ENCODE assay signal across 9 cellular contexts in the genomic region with DNA sequence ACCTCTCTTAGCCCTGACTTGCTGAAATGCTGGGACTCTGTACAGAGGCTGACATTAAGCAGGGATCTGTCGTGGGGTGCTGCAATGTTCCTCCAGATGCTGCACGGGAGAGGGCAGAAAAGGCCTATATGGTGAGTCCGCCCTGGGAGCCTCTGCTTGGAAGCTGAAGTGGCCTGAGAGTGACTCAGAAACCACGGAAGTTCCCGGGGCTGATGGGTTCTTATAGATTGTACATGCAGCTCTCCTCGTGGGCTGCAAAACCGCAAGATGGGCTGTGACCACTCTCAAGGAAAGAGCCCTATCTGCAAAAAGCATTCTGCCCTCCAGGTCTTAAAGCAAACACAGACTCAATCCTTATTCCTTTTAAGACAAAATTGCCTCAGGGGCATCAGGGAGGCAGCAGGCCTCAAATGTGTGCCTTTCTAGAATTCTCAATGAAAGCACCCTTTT. TPM values are rescaled to one million over a fixed set of nuclear protein-coding genes. Genes with fewer than 3 reads are reported as not detected.
A peak's percentile ranks its signal among the peaks of the same experiment; 100 is the strongest.
DNase-seq lines count a peak whose midpoint lies in the region; ATAC-seq and TF ChIP-seq lines count a peak whose summit lies in the region.
"Had no signal": no experiment of that assay in that cellular context is flagged by ENCODE, and none has a peak within 500 bp of the region (broad histone marks: within the 10 kb centered on the region; RNA-seq: fewer than 3 reads in every experiment).

No MANE protein-coding gene starts in this region.

- DNase-seq in AG09309 (ENCODE audit: low read depth): peak; percentile 50
- peak; percentile 87 for DNase-seq in HFFc6
- peak; percentile 52 for DNase-seq in T-helper 2 cell treated with Interferon-gamma antibody and Interleukin-4, amounts not matched to agents 5 μg/mL and 100 μg/mL, for 36 hours (ENCODE audit: low spot score)
- DNase-seq in hepatic stellate cell (ENCODE audit: low spot score): peak; percentile 44
- DNase-seq in nephron progenitor cell: no peak
- no peak for DNase-seq in GM20000 (ENCODE audit: low spot score)

- ATAC-seq in HG02852 (IDR thresholded peaks at IDR 0.05; ENCODE audit: unreplicated experiment) (no peak), GM21576 (IDR thresholded peaks at IDR 0.05; ENCODE audit: unreplicated experiment) (no peak)
- ATAC-seq: heart left ventricle had no signal

- H3K27ac Mint-ChIP-seq in HFFc6 (peak overlapping the region; percentile 72), nephron progenitor cell (no peak overlapping the region)
- H3K27ac Mint-ChIP-seq in T-helper 2 cell treated with Interferon-gamma antibody and Interleukin-4, amounts not matched to agents 5 μg/mL and 100 μg/mL, for 36 hours: no peak overlapping the region

- H3K4me1 Mint-ChIP-seq in HFFc6 (ENCODE audit: low read depth): peaks cover 41% of the 10 kb centered on the region
- peaks cover 8% of the 10 kb centered on the region for H3K4me1 Mint-ChIP-seq in T-helper 2 cell treated with Interferon-gamma antibody and Interleukin-4, amounts not matched to agents 5 μg/mL and 100 μg/mL, for 36 hours (ENCODE audit: low read depth)
- peaks cover 1% of the 10 kb centered on the region for H3K4me1 Mint-ChIP-seq in nephron progenitor cell

- TF ChIP-seq CTCF in AG09309 (IDR thresholded peaks at IDR 0.05; ENCODE audit: control insufficient read depth, insufficient read depth, low read depth, low read length, missing control alignments): no peak
- no peak for TF ChIP-seq CTCF in HFFc6 (IDR thresholded peaks at IDR 0.05)
- TF ChIP-seq CTCF in nephron progenitor cell (IDR thresholded peaks at IDR 0.05): no peak
- TF ChIP-seq CTCF in GM20000 (IDR thresholded peaks at IDR 0.05; ENCODE audit: extremely low read depth, missing control alignments): no peak

- no peak overlapping the region for H3K4me3 ChIP-seq in AG09309 (ENCODE audit: control insufficient read depth, low read depth, low read length)
- H3K4me3 ChIP-seq: heart left ventricle had no signal

- no peak overlapping the region for H3K4me3 Mint-ChIP-seq in HFFc6
- H3K4me3 Mint-ChIP-seq in T-helper 2 cell treated with Interferon-gamma antibody and Interleukin-4, amounts not matched to agents 5 μg/mL and 100 μg/mL, for 36 hours: no peak overlapping the region
- H3K4me3 Mint-ChIP-seq in nephron progenitor cell: no peak overlapping the region

- H3K36me3 Mint-ChIP-seq in HFFc6 (ENCODE audit: low read depth) (no peaks in the 10 kb centered on the region), nephron progenitor cell (ENCODE audit: low read depth) (no peaks in the 10 kb centered on the region)
- no peaks in the 10 kb centered on the region for H3K36me3 Mint-ChIP-seq in T-helper 2 cell treated with Interferon-gamma antibody and Interleukin-4, amounts not matched to agents 5 μg/mL and 100 μg/mL, for 36 hours (ENCODE audit: low read depth)

- no peaks in the 10 kb centered on the region for H3K9me3 Mint-ChIP-seq in HFFc6
- H3K9me3 Mint-ChIP-seq in T-helper 2 cell treated with Interferon-gamma antibody and Interleukin-4, amounts not matched to agents 5 μg/mL and 100 μg/mL, for 36 hours: no peaks in the 10 kb centered on the region
- no peaks in the 10 kb centered on the region for H3K9me3 Mint-ChIP-seq in nephron progenitor cell

- H3K27me3 Mint-ChIP-seq in HFFc6 (ENCODE audit: insufficient read depth) (peaks cover 9% of the 10 kb centered on the region), nephron progenitor cell (ENCODE audit: low read depth, poor library complexity) (peaks cover 46% of the 10 kb centered on the region)
- H3K27me3 Mint-ChIP-seq in T-helper 2 cell treated with Interferon-gamma antibody and Interleukin-4, amounts not matched to agents 5 μg/mL and 100 μg/mL, for 36 hours (ENCODE audit: low read depth): no peaks in the 10 kb centered on the region

RNA-seq across cellular contexts. Expression of a gene that starts 5.8 kb away (rescaled TPM):
- 10 to 100 TPM in 4 of 6 experiments, 1 to 10 TPM in 2; 2.1 to 18.7 (median 15.8) TPM for total RNA-seq in HFFc6 (2021; fragmentation: NEBNext Ultra II Directional; extraction: Animal tissue kit (Norgen Biotek cat#: 25700))

RNA-seq across cellular contexts. Expression of a gene that starts 27.6 kb away (rescaled TPM):
- under 1 TPM; 0.09 to 0.66 (median 0.35) TPM for total RNA-seq in HFFc6 (2021; fragmentation: NEBNext Ultra II Directional; extraction: Animal tissue kit (Norgen Biotek cat#: 25700))

RNA-seq across cellular contexts. Expression of a gene that starts 42.3 kb away (rescaled TPM):
- total RNA-seq in HFFc6 (2021; fragmentation: NEBNext Ultra II Directional; extraction: Animal tissue kit (Norgen Biotek cat#: 25700)): not detected

RNA-seq across cellular contexts. Expression of a gene that starts 51.8 kb away (rescaled TPM):
- not detected for total RNA-seq in HFFc6 (2021; fragmentation: NEBNext Ultra II Directional; extraction: Animal tissue kit (Norgen Biotek cat#: 25700))
- total RNA-seq: heart left ventricle had no signal

Comparison
In these comparisons a context has a peak if more than half of its experiments do, and no peak if none do; other contexts are left out.
1. DNase-seq: peak in AG09309 (single experiment), HFFc6 (single experiment), T-helper 2 cell treated with Interferon-gamma antibody and Interleukin-4, amounts not matched to agents 5 μg/mL and 100 μg/mL, for 36 hours (single experiment) and hepatic stellate cell (single experiment); none in nephron progenitor cell (single experiment) and GM20000 (single experiment).